In the genomic region with DNA sequence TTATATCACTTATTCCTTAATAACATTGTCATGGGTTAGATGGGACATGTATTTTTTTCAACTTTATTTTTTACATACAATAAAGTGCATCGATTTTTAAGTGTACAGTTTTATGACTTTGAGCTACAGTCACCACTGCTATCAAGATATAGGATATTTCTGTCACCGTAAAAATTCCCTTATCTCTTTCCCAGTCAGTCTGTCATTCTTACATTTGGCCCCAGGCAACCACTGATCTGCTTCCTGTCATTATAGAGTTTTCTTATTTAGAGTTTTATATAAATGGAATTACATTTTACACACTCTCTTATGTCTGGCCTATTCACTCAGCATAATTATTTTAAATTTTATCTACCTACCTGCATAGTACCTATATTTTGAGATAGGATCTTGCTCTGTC, we compare ENCODE assay signal across 19 cellular contexts.
"Had no signal": no experiment of that assay in that cellular context is flagged by ENCODE, and none has a peak within 500 bp of the region (broad histone marks: within the 10 kb centered on the region; RNA-seq: fewer than 3 reads in every experiment).

No MANE protein-coding gene starts in this region.

- H3K27ac ChIP-seq: colonic mucosa, esophagus muscularis mucosa, gastrocnemius medialis, heart right ventricle, left lung, lower lobe of right lung had no signal

- H3K36me3 ChIP-seq: colonic mucosa, esophagus muscularis mucosa, gastrocnemius medialis, heart right ventricle, left lung, lower lobe of right lung had no signal

- H3K4me3 ChIP-seq: colonic mucosa, esophagus muscularis mucosa, gastrocnemius medialis, heart right ventricle, left lung, lower lobe of right lung, mucosa of descending colon had no signal

- H3K9me3 ChIP-seq: colonic mucosa, esophagus muscularis mucosa, gastrocnemius medialis, heart right ventricle, left lung, lower lobe of right lung, mucosa of descending colon had no signal

- DNase-seq: colonic mucosa; cortex of kidney; effector CD8-positive, alpha-beta T cell; effector memory CD8-positive, alpha-beta T cell; foreskin melanocyte; gastrocnemius medialis; glutamatergic neuron; head of caudate nucleus; heart right ventricle; hippocampal formation; left cardiac atrium; left lung; left ventricle myocardium superior; lower lobe of right lung; mesenchymal stem cell; mucosa of descending colon; naive B cell; naive thymus-derived CD8-positive, alpha-beta T cell had no signal

- H3K4me1 ChIP-seq: colonic mucosa had no signal

- H3K27me3 ChIP-seq: colonic mucosa, esophagus muscularis mucosa, gastrocnemius medialis, left lung had no signal
